In the genomic region with DNA sequence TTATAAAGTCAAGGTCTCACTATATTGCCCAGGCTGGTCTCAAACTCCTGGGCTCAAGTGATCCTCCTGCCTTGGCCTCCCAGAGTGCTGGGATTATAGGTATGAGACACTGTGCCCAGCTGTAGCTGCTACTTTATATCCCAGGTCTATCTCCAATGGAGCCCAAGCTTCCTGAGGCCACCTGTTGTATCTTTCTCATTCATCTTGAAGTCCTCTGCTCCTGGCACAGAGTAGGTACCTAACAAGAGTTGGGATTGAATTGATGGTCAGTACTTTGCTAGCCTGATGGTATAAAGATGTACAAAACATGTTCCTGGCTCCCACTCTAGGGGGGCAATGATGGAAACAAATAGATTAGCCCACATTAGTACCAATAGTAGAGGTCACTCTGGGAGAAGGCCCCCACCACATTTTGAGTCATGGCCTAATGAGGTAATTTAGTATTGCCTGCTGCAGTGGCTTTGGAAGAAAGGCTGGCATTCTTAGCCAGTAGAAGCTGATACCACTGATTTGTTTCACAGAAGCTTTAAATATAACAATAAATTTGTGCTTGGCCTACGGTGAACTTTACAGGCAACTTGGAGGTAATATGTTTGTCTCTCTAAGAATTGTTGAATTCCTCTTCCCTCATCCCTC, we compare ENCODE assay signal across 8 cellular contexts. TPM values are rescaled to one million over a fixed set of nuclear protein-coding genes. Genes with fewer than 3 reads are reported as not detected.
DNase-seq lines count a peak whose midpoint lies in the region; ATAC-seq and TF ChIP-seq lines count a peak whose summit lies in the region.

No MANE protein-coding gene starts in this region.

- intact Hi-C loops in CD14-positive monocyte (cut with micrococcal nuclease) (loop anchor here in 1 of 2 donors (2.0 kb wide), 1 partner anchor 33 kb away; no protein-coding TSS in a partner anchor), IMR-90 (cut with micrococcal nuclease) (no loop called here)

- H3K36me3 Mint-ChIP-seq in CD14-positive monocyte = peaks cover 16 to 20% of the 10 kb centered on the region in 2 donors
- H3K36me3 Mint-ChIP-seq in natural killer cell treated with Interleukin-12 subunit alpha and Interleukin-12 subunit beta and Interleukin-15 and Interleukin-18, amount 100 ng/mL, for 72 hours = peaks cover 12% of the 10 kb centered on the region

- no peaks in the 10 kb centered on the region for H3K27me3 ChIP-seq in IMR-90 (ENCODE audit: control insufficient read depth, insufficient read depth, low read length)
- H3K27me3 ChIP-seq in adipocyte (replicated peaks; ENCODE audit: control insufficient read depth, insufficient read depth, low read length) = no peaks in the 10 kb centered on the region

- H2BK15ac ChIP-seq in IMR-90 (ENCODE audit: low read depth, low read length) = no peak overlapping the region; the same call in 2 of the 3 replicates

- CTCF ChIA-PET in IMR-90 (lab: Yijun Ruan, JAX) = no interaction called here

- peak overlapping the region; percentile 10 for H2BK5ac ChIP-seq in IMR-90 (ENCODE audit: low read depth, low read length, poor library complexity, severe bottlenecking)

- peak overlapping the region; percentile 29; the same call in 1 of the 2 replicates for H3K14ac ChIP-seq in IMR-90 (replicated peaks; ENCODE audit: low read depth, low read length)

- no peak overlapping the region for H3K4me2 ChIP-seq in IMR-90 (ENCODE audit: low read depth, low read length)

- peaks cover 10% of the 10 kb centered on the region for H3K36me3 ChIP-seq in IMR-90 (ENCODE audit: control insufficient read depth, insufficient read depth, low read length)
- no peaks in the 10 kb centered on the region for H3K36me3 ChIP-seq in adipocyte (ENCODE audit: control insufficient read depth, insufficient read depth, low read length, severe bottlenecking)

- H3K56ac ChIP-seq in IMR-90 (ENCODE audit: extremely low read depth, insufficient read depth, low read length) = no peak overlapping the region

- H3K27ac Mint-ChIP-seq in CD14-positive monocyte = peak overlapping the region; percentile 88 to 97 (median 92)
- peak overlapping the region; percentile 95 to 99 for H3K27ac Mint-ChIP-seq in natural killer cell treated with Interleukin-12 subunit alpha and Interleukin-12 subunit beta and Interleukin-15 and Interleukin-18, amount 100 ng/mL, for 72 hours

- peaks cover 0 to 5% (median 0%) of the 10 kb centered on the region in 7 donors for H3K9me3 Mint-ChIP-seq in CD14-positive monocyte
- no peaks in the 10 kb centered on the region for H3K9me3 Mint-ChIP-seq in natural killer cell treated with Interleukin-12 subunit alpha and Interleukin-12 subunit beta and Interleukin-15 and Interleukin-18, amount 100 ng/mL, for 72 hours

- H2AK9ac ChIP-seq in IMR-90 (replicated peaks; ENCODE audit: low read depth, low read length, poor library complexity) = no peak overlapping the region

- dilution Hi-C loops in IMR-90 (cut with HindIII; ENCODE audit: low sequenced_read_pairs, unreplicated experiment) = no loop called here

- H3K9me3 ChIP-seq in IMR-90 (ENCODE audit: control insufficient read depth, insufficient read depth, low read length) (no peaks in the 10 kb centered on the region), adipocyte (ENCODE audit: control insufficient read depth, low read length) (no peaks in the 10 kb centered on the region)

- H3K27ac ChIP-seq in IMR-90 (ENCODE audit: insufficient read depth, low read length) = no peak overlapping the region

- DNase-seq in CD14-positive monocyte (ENCODE audit: low spot score) = no peak
- no peak for DNase-seq in IMR-90
- no peak for DNase-seq in adipocyte (ENCODE audit: low read depth)
- no peak for DNase-seq in natural killer cell treated with Interleukin-12 subunit alpha and Interleukin-12 subunit beta and Interleukin-15 and Interleukin-18, amount 100 ng/mL, for 72 hours (ENCODE audit: low spot score)
- DNase-seq in SHP77 (lab: John Stamatoyannopoulos, UW) = no peak
- DNase-seq in nucleus accumbens (lab: John Stamatoyannopoulos, UW) = no peak

- H3K4me1 Mint-ChIP-seq in CD14-positive monocyte = peaks cover 95% of the 10 kb centered on the region
- peaks cover 85 to 94% of the 10 kb centered on the region in 2 donors for H3K4me1 Mint-ChIP-seq in natural killer cell treated with Interleukin-12 subunit alpha and Interleukin-12 subunit beta and Interleukin-15 and Interleukin-18, amount 100 ng/mL, for 72 hours (ENCODE audit: low read depth in 2 of 2)

- H4K91ac ChIP-seq in IMR-90 (ENCODE audit: insufficient read depth, low read depth, low read length) = no peak overlapping the region

- H2AK5ac ChIP-seq in IMR-90 (ENCODE audit: low read depth, low read length) = peak overlapping the region; percentile 36; the same call in 1 of the 2 replicates

- H2BK120ac ChIP-seq in IMR-90 (ENCODE audit: low read depth, low read length) = no peak overlapping the region

- H3K4me1 ChIP-seq in IMR-90 (ENCODE audit: control insufficient read depth, insufficient read depth, low read length) (peaks cover 19% of the 10 kb centered on the region), adipocyte (ENCODE audit: control insufficient read depth, insufficient read depth, low read length) (peaks cover 88% of the 10 kb centered on the region)

- H2AFZ ChIP-seq in IMR-90 (replicated peaks; ENCODE audit: low read length, poor library complexity) = no peak overlapping the region

- peaks cover 22% of the 10 kb centered on the region for H3K9me1 ChIP-seq in IMR-90 (ENCODE audit: insufficient read depth, low read length)

- H2BK20ac ChIP-seq in IMR-90 (ENCODE audit: low read depth, low read length) = no peak overlapping the region

- H4K20me1 ChIP-seq in IMR-90 (ENCODE audit: insufficient read depth, low read length) = peaks cover 66% of the 10 kb centered on the region

- no peak for TF ChIP-seq RAD21 in IMR-90 (IDR thresholded peaks at IDR 0.05; ENCODE audit: low read length)

- H3K27me3 Mint-ChIP-seq in CD14-positive monocyte (ENCODE audit: low read depth in 3 of 3) = peaks cover 0 to 3% (median 0%) of the 10 kb centered on the region in 3 donors
- H3K27me3 Mint-ChIP-seq in natural killer cell treated with Interleukin-12 subunit alpha and Interleukin-12 subunit beta and Interleukin-15 and Interleukin-18, amount 100 ng/mL, for 72 hours = no peaks in the 10 kb centered on the region

- no peak overlapping the region for H4K5ac ChIP-seq in IMR-90 (ENCODE audit: low read depth, low read length)

- no peak overlapping the region for H3K4me3 ChIP-seq in IMR-90 (ENCODE audit: insufficient read depth, low read depth, low read length)
- peak overlapping the region; percentile 2 for H3K4me3 ChIP-seq in adipocyte (ENCODE audit: low read length)

- in situ Hi-C loops in IMR-90 (cut with MboI; ENCODE audit: low sequenced_read_pairs) = no loop called here

- ATAC-seq in IMR-90 (ENCODE audit: low read depth) (no peak), GM19395 (IDR thresholded peaks at IDR 0.05; ENCODE audit: unreplicated experiment) (no peak), GM19328 (IDR thresholded peaks at IDR 0.05; ENCODE audit: unreplicated experiment) (no peak)
- ATAC-seq in natural killer cell treated with Interleukin-12 subunit alpha and Interleukin-12 subunit beta and Interleukin-15 and Interleukin-18, amount 100 ng/mL, for 72 hours = no peak

- H3K4me3 Mint-ChIP-seq in CD14-positive monocyte = no peak overlapping the region
- peak overlapping the region; percentile 98 for H3K4me3 Mint-ChIP-seq in natural killer cell treated with Interleukin-12 subunit alpha and Interleukin-12 subunit beta and Interleukin-15 and Interleukin-18, amount 100 ng/mL, for 72 hours

- TF ChIP-seq POLR2A in IMR-90 (IDR thresholded peaks at IDR 0.05; ENCODE audit: low read depth, low read length) = no peak

- BruUV-seq in IMR-90 (replicated peaks; lab: Mats Ljungman, UMichigan) = no TSS peak

- POLR2A ChIA-PET in IMR-90 (lab: Charles Lee; ENCODE audit: unreplicated experiment) = no interaction called here

- WGBS in IMR-90 (ENCODE audit: extremely low coverage in 2 of 2, insufficient read length in 1 of 2), 2 experiments = no CpG with 5 or more reads among the region's 1 CpG

- H3K79me1 ChIP-seq in IMR-90 (ENCODE audit: low read depth in 1 of 2, low read length in 2 of 2) = peaks cover 0 to 57% of the 10 kb centered on the region in 2 experiments; a peak in 2 of 4 replicates

- H3K9ac ChIP-seq in IMR-90 (ENCODE audit: low read depth, low read length) (no peak overlapping the region), adipocyte (ENCODE audit: low read length) (no peak overlapping the region)

- TF ChIP-seq CTCF in CD14-positive monocyte (IDR thresholded peaks at IDR 0.05) (no peak), IMR-90 (conservative IDR thresholded peaks at IDR 0.05; ENCODE audit: low read depth, low read length) (no peak)

- no peak overlapping the region for H3K18ac ChIP-seq in IMR-90 (ENCODE audit: low read depth, low read length)

- no peak overlapping the region for H4K8ac ChIP-seq in IMR-90 (ENCODE audit: low read depth in 2 of 2, low read length in 2 of 2)

- peak overlapping the region; percentile 60 for H3K23ac ChIP-seq in IMR-90 (ENCODE audit: low read depth, low read length)

- 0 out of 2 replicates have a peak overlapping the region, but pooled peaks have one; percentile 17 for H3K4ac ChIP-seq in IMR-90 (ENCODE audit: low read depth, low read length)

TF ChIP-seq in IMR-90, 13 proteins besides CTCF, POLR2A, EP300 and RAD21:
- peak; percentile 69; the same call in 1 of the 2 replicates for TF ChIP-seq MAZ (IDR thresholded peaks at IDR 0.05; ENCODE audit: borderline replicate concordance, low read depth, low read length)
- TF ChIP-seq NFE2L2 (IDR thresholded peaks at IDR 0.05; ENCODE audit: low read depth, low read length) = no peak

RNA-seq across cellular contexts. Expression of a gene that starts 5.4 kb away (rescaled TPM):
- polyA plus RNA-seq in CD14-positive monocyte (10 to 100 TPM; 12.4 to 19.1 TPM), IMR-90 (2012; rRNA removed) (37.1 and 37.4 TPM in 2 replicates)
- total RNA-seq in IMR-90 (2012; rRNA removed) = 31.7 and 38.0 TPM in 2 replicates
- 27.3 and 29.6 TPM in 2 replicates for polyA plus RNA-seq in IMR-90 (2012; cell fraction: cytosol; rRNA removed)
- polyA plus RNA-seq in IMR-90 (2012; cell fraction: nucleus; rRNA removed; ENCODE audit: low replicate concordance) = 35.3 and 62.9 TPM in 2 replicates
- total RNA-seq in natural killer cell treated with Interleukin-12 subunit alpha and Interleukin-12 subunit beta and Interleukin-15 and Interleukin-18, amount 100 ng/mL, for 72 hours = 100 to 1,000 TPM in 1 of 2 donors, 10 to 100 TPM in 1; 74.3 to 105 TPM
